ENCODE assay signal across 20 cellular contexts in genomic region chr5:146904890-146905289, GRCh38. TPM values are rescaled to one million over a fixed set of nuclear protein-coding genes. Genes with fewer than 3 reads are reported as not detected.
"Had no signal": no experiment of that assay in that cellular context is flagged by ENCODE, and none has a peak within 500 bp of the region (broad histone marks: within the 10 kb centered on the region; RNA-seq: fewer than 3 reads in every experiment).

No MANE protein-coding gene starts in this region.

- H3K4me3 Mint-ChIP-seq: mesothelial cell of epicardium, naive B cell had no signal

- H3K4me1 Mint-ChIP-seq: mesothelial cell of epicardium, naive B cell had no signal

- ATAC-seq: foreskin keratinocyte, gastroesophageal sphincter, heart right ventricle, left cardiac atrium, left lung, left ventricle myocardium superior, lower lobe of right lung, mucosa of descending colon had no signal

- H3K36me3 Mint-ChIP-seq: mesothelial cell of epicardium, naive B cell had no signal

- H3K27ac Mint-ChIP-seq: mesothelial cell of epicardium, naive B cell had no signal

- DNase-seq: dermis blood vessel endothelial cell; dorsolateral prefrontal cortex; effector CD4-positive, alpha-beta T cell; effector memory CD4-positive, alpha-beta T cell; foreskin keratinocyte; glutamatergic neuron; head of caudate nucleus; heart right ventricle; hippocampal formation; left cardiac atrium; left lung; left ventricle myocardium superior; lower lobe of right lung; mesenchymal stem cell; mucosa of descending colon; naive B cell had no signal

RNA-seq across cellular contexts. Expression of gene PPP2R2B, which starts 26.3 kb away (rescaled TPM):
- total RNA-seq: dermis blood vessel endothelial cell, endothelial cell of umbilical vein, lung microvascular endothelial cell had no signal
